1 cellular context compared by ENCODE assay signal in genomic region chr16:27154573-27155521, GRCh38.
TF ChIP-seq lines count a peak whose summit lies in the region.

No MANE protein-coding gene starts in this region.

TF ChIP-seq in HepG2, 621 proteins besides CTCF, POLR2A, EP300 and RAD21 (continued from another document and continues in another):
- TF ChIP-seq, protein P1, sequence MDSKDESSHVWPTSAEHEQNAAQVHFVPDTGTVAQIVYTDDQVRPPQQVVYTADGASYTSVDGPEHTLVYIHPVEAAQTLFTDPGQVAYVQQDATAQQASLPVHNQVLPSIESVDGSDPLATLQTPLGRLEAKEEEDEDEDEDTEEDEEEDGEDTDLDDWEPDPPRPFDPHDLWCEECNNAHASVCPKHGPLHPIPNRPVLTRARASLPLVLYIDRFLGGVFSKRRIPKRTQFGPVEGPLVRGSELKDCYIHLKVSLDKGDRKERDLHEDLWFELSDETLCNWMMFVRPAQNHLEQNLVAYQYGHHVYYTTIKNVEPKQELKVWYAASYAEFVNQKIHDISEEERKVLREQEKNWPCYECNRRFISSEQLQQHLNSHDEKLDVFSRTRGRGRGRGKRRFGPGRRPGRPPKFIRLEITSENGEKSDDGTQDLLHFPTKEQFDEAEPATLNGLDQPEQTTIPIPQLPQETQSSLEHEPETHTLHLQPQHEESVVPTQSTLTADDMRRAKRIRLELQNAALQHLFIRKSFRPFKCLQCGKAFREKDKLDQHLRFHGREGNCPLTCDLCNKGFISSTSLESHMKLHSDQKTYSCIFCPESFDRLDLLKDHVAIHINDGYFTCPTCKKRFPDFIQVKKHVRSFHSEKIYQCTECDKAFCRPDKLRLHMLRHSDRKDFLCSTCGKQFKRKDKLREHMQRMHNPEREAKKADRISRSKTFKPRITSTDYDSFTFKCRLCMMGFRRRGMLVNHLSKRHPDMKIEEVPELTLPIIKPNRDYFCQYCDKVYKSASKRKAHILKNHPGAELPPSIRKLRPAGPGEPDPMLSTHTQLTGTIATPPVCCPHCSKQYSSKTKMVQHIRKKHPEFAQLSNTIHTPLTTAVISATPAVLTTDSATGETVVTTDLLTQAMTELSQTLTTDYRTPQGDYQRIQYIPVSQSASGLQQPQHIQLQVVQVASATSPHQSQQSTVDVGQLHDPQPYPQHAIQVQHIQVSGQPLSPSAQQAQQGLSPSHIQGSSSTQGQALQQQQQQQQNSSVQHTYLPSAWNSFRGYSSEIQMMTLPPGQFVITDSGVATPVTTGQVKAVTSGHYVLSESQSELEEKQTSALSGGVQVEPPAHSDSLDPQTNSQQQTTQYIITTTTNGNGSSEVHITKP (CRISPR knock-in tag; IDR thresholded peaks at IDR 0.05; ENCODE audit: low read depth) = no peak
- peak; percentile 70; the same call in 1 of the 2 replicates for TF ChIP-seq EHMT2 (IDR thresholded peaks at IDR 0.05; ENCODE audit: borderline replicate concordance, low read depth, low read length)
- TF ChIP-seq ZNF350 (CRISPR knock-in tag; IDR thresholded peaks at IDR 0.05; ENCODE audit: borderline replicate concordance, low read depth) = no peak; the same call in 1 of the 2 replicates
- TF ChIP-seq ZNF576 (CRISPR knock-in tag; IDR thresholded peaks at IDR 0.05) = no peak
- TF ChIP-seq ZKSCAN8 (CRISPR knock-in tag; IDR thresholded peaks at IDR 0.05; ENCODE audit: borderline replicate concordance) = no peak
- TF ChIP-seq ZNF550 (CRISPR knock-in tag; IDR thresholded peaks at IDR 0.05; ENCODE audit: borderline replicate concordance) = no peak
- peak; percentile 52 for TF ChIP-seq ZFX (CRISPR knock-in tag; IDR thresholded peaks at IDR 0.05; ENCODE audit: low read depth)
- no peak for TF ChIP-seq ZNF235 (CRISPR knock-in tag; IDR thresholded peaks at IDR 0.05; ENCODE audit: borderline replicate concordance)
- TF ChIP-seq THYN1 (CRISPR knock-in tag; IDR thresholded peaks at IDR 0.05; ENCODE audit: borderline replicate concordance, low read depth) = no peak
- no peak for TF ChIP-seq GFI1 (CRISPR knock-in tag; IDR thresholded peaks at IDR 0.05; ENCODE audit: borderline replicate concordance)
- TF ChIP-seq NCOA5 (CRISPR knock-in tag; IDR thresholded peaks at IDR 0.05) = no peak
- peak; percentile 33; the same call in 1 of the 2 replicates for TF ChIP-seq MED1 (CRISPR knock-in tag; IDR thresholded peaks at IDR 0.05)
- TF ChIP-seq RFX1 (IDR thresholded peaks at IDR 0.05) = no peak
- peak; percentile 69; the same call in 1 of the 2 replicates for TF ChIP-seq ZNF629 (CRISPR knock-in tag; conservative IDR thresholded peaks at IDR 0.05)
- no peak for TF ChIP-seq MEIS2 (CRISPR knock-in tag; IDR thresholded peaks at IDR 0.05)
- no peak; the same call in 1 of the 2 replicates for TF ChIP-seq NFATC3 (CRISPR knock-in tag; IDR thresholded peaks at IDR 0.05)
- TF ChIP-seq SALL2 (CRISPR knock-in tag; IDR thresholded peaks at IDR 0.05) = peak; percentile 62; the same call in 1 of the 2 replicates
- TF ChIP-seq, protein P2, sequence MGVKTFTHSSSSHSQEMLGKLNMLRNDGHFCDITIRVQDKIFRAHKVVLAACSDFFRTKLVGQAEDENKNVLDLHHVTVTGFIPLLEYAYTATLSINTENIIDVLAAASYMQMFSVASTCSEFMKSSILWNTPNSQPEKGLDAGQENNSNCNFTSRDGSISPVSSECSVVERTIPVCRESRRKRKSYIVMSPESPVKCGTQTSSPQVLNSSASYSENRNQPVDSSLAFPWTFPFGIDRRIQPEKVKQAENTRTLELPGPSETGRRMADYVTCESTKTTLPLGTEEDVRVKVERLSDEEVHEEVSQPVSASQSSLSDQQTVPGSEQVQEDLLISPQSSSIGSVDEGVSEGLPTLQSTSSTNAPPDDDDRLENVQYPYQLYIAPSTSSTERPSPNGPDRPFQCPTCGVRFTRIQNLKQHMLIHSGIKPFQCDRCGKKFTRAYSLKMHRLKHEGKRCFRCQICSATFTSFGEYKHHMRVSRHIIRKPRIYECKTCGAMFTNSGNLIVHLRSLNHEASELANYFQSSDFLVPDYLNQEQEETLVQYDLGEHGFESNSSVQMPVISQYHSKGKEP (CRISPR knock-in tag; IDR thresholded peaks at IDR 0.05) = no peak
- TF ChIP-seq NFYB (CRISPR knock-in tag; IDR thresholded peaks at IDR 0.05) = no peak
- no peak for TF ChIP-seq GABPA (IDR thresholded peaks at IDR 0.05; ENCODE audit: low read depth, low read length)
- TF ChIP-seq GABPA (CRISPR knock-in tag; IDR thresholded peaks at IDR 0.05; ENCODE audit: low read depth) = 0 out of 2 replicates have a peak, but pooled peaks have one; percentile 24
- TF ChIP-seq ZNF142 (CRISPR knock-in tag; IDR thresholded peaks at IDR 0.05) = 0 out of 2 replicates have a peak, but pooled peaks have one; percentile 53
- no peak for TF ChIP-seq PCBP1 (IDR thresholded peaks at IDR 0.05; ENCODE audit: borderline replicate concordance, low read depth, low read length)
- TF ChIP-seq ZNF274 (CRISPR knock-in tag; IDR thresholded peaks at IDR 0.05) = peak; percentile 77; the same call in 1 of the 2 replicates
- no peak for TF ChIP-seq KMT2A (CRISPR knock-in tag; IDR thresholded peaks at IDR 0.05)
- no peak for TF ChIP-seq SATB2 (CRISPR knock-in tag; IDR thresholded peaks at IDR 0.05)
- no peak for TF ChIP-seq UBTF (CRISPR knock-in tag; IDR thresholded peaks at IDR 0.05)
- no peak for TF ChIP-seq RARG (CRISPR knock-in tag; IDR thresholded peaks at IDR 0.05; ENCODE audit: low read depth)
- TF ChIP-seq ZNF230 (CRISPR knock-in tag; IDR thresholded peaks at IDR 0.05) = no peak
- no peak for TF ChIP-seq ZNF878 (CRISPR knock-in tag; IDR thresholded peaks at IDR 0.05)
- no peak for TF ChIP-seq MTA3 (CRISPR knock-in tag; IDR thresholded peaks at IDR 0.05)
- TF ChIP-seq ZBTB8A (CRISPR knock-in tag; IDR thresholded peaks at IDR 0.05; ENCODE audit: borderline replicate concordance, low read depth) = no peak
- no peak for TF ChIP-seq FOXA3 (CRISPR knock-in tag; IDR thresholded peaks at IDR 0.05)
- TF ChIP-seq ZNF30 (CRISPR knock-in tag; IDR thresholded peaks at IDR 0.05) = no peak
- TF ChIP-seq HMG20B (CRISPR knock-in tag; conservative IDR thresholded peaks at IDR 0.05) = no peak
- peak; percentile 65 for TF ChIP-seq SMC3 (IDR thresholded peaks at IDR 0.05; ENCODE audit: low read length)
- TF ChIP-seq RBM22 (optimal IDR thresholded peaks at IDR 0.05; ENCODE audit: low read length) = no peak
- 0 out of 2 replicates have a peak, but pooled peaks have one; percentile 34 for TF ChIP-seq ZBTB38 (CRISPR knock-in tag; IDR thresholded peaks at IDR 0.05)
- no peak for TF ChIP-seq HES4 (CRISPR knock-in tag; IDR thresholded peaks at IDR 0.05; ENCODE audit: borderline replicate concordance)
- TF ChIP-seq ZNF720 (CRISPR knock-in tag; IDR thresholded peaks at IDR 0.05) = no peak
- no peak for TF ChIP-seq NFYC (CRISPR knock-in tag; IDR thresholded peaks at IDR 0.05)
- TF ChIP-seq ZKSCAN5 (CRISPR knock-in tag; IDR thresholded peaks at IDR 0.05) = no peak
- TF ChIP-seq RXRB (CRISPR knock-in tag; IDR thresholded peaks at IDR 0.05; ENCODE audit: borderline replicate concordance) = no peak
- TF ChIP-seq GLI4 (CRISPR knock-in tag; IDR thresholded peaks at IDR 0.05; ENCODE audit: borderline replicate concordance) = peak; percentile 64; the same call in 1 of the 2 replicates
- TF ChIP-seq, protein P3, sequence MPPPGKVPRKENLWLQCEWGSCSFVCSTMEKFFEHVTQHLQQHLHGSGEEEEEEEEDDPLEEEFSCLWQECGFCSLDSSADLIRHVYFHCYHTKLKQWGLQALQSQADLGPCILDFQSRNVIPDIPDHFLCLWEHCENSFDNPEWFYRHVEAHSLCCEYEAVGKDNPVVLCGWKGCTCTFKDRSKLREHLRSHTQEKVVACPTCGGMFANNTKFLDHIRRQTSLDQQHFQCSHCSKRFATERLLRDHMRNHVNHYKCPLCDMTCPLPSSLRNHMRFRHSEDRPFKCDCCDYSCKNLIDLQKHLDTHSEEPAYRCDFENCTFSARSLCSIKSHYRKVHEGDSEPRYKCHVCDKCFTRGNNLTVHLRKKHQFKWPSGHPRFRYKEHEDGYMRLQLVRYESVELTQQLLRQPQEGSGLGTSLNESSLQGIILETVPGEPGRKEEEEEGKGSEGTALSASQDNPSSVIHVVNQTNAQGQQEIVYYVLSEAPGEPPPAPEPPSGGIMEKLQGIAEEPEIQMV (CRISPR knock-in tag; IDR thresholded peaks at IDR 0.05; ENCODE audit: low read depth) = no peak
- no peak for TF ChIP-seq KLF9 (CRISPR knock-in tag; IDR thresholded peaks at IDR 0.05; ENCODE audit: low read depth)
